ENCODE assay signal across 11 cellular contexts in the genomic region with DNA sequence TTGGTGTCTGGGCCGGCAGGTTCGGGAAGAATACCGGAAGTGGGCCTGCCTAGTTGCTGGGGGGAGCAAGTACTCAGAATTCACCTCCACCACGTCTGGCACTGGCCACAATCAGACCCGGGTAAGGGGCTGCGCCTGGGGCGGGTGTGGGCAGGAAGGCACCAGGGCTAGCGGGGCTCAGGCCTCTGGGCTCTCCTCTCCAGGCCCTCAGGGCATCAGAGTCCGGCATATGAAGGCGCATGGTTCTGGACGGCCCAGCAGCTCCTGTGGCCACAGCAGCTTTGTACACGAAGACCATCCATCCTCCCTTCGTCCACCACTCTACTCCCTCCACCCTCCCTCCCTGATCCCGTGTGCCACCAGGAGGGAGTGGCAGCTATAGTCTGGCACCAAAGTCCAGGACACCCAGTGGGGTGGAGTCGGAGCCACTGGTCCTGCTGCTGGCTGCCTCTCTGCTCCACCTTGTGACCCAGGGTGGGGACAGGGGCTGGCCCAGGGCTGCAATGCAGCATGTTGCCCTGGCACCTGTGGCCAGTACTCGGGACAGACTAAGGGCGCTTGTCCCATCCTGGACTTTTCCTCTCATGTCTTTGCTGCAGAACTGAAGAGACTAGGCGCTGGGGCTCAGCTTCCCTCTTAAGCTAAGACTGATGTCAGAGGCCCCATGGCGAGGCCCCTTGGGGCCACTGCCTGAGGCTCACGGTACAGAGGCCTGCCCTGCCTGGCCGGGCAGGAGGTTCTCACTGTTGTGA. TPM values are rescaled to one million over a fixed set of nuclear protein-coding genes. Genes with fewer than 3 reads are reported as not detected.
DNase-seq lines count a peak whose midpoint lies in the region; ATAC-seq, FAIRE-seq and TF ChIP-seq lines count a peak whose summit lies in the region.
"Had no signal": no experiment of that assay in that cellular context is flagged by ENCODE, and none has a peak within 500 bp of the region (broad histone marks: within the 10 kb centered on the region; RNA-seq: fewer than 3 reads in every experiment).

No MANE protein-coding gene starts in this region.

- POLR2A ChIA-PET in activated B cell treated with CpG ODN at 0.5 μM for 24 hours (lab: Charles Lee), result interaction anchor here (0.6 to 4.0 kb wide), 10 partner anchors 10 to 271 kb away, joined by 3 to 56 read pairs (median 6); partner anchors contain the start of genes ADGRE5 and ASF1B

- TF ChIP-seq CTCF in 22Rv1 (IDR thresholded peaks at IDR 0.05), result no peak
- no peak for TF ChIP-seq CTCF in GM13976 (IDR thresholded peaks at IDR 0.05; ENCODE audit: borderline replicate concordance, control extremely low read depth, extremely low read depth, insufficient read depth, missing control alignments)
- no peak for TF ChIP-seq CTCF in activated B cell treated with CpG ODN at 0.5 μM for 24 hours (IDR thresholded peaks at IDR 0.05)
- TF ChIP-seq CTCF in kidney (IDR thresholded peaks at IDR 0.05; ENCODE audit: borderline replicate concordance, extremely low read depth, insufficient read depth), result no peak

- H3K27ac Mint-ChIP-seq in activated B cell treated with CpG ODN at 0.5 μM for 24 hours, result peak overlapping the region; percentile 35

- H3K9me3 Mint-ChIP-seq in activated B cell treated with CpG ODN at 0.5 μM for 24 hours, result no peaks in the 10 kb centered on the region

- intact Hi-C loops in activated B cell treated with CpG ODN at 0.5 μM for 24 hours (cut with micrococcal nuclease) (loop anchor here (5.0 kb wide), 1 partner anchor 191 kb away; no protein-coding TSS in a partner anchor), kidney (cut with DNase I) (no loop called here)

- no peak for ATAC-seq in activated B cell treated with CpG ODN at 0.5 μM for 24 hours (ENCODE audit: low read depth)
- ATAC-seq in GM18519 (IDR thresholded peaks at IDR 0.05; ENCODE audit: low FRiP score, unreplicated experiment), result no peak
- ATAC-seq: psoas muscle had no signal

- in situ Hi-C loops in GM13976 (cut with MboI; ENCODE audit: low sequenced_read_pairs, unreplicated experiment), result no loop called here

- no peak overlapping the region for H3K4me3 ChIP-seq in kidney (ENCODE audit: low read length in 2 of 2)
- H3K4me3 ChIP-seq: psoas muscle had no signal

- peaks cover 0 to 6% of the 10 kb centered on the region in 2 donors for H3K4me1 ChIP-seq in kidney (ENCODE audit: control insufficient read depth in 1 of 2, insufficient read depth in 1 of 2, low read depth in 1 of 2, low read length in 2 of 2)

- DNase-seq in GM13976 (ENCODE audit: low spot score) (peak; percentile 28), activated B cell treated with CpG ODN at 0.5 μM for 24 hours (no peak), COLO668 (lab: John Stamatoyannopoulos, UW; ENCODE audit: unreplicated experiment) (no peak), kidney (no peak), NCI-H524 (lab: John Stamatoyannopoulos, UW) (no peak)
- DNase-seq in effector CD8-positive, alpha-beta T cell (lab: John Stamatoyannopoulos, UW), result peak; percentile 23
- DNase-seq: NK-92 treated with Interleukin-12 subunit alpha and Interleukin-12 subunit beta, amount 100 ng/mL, for 24 hours; psoas muscle had no signal

- H3K27ac ChIP-seq in 22Rv1 (peak overlapping the region; percentile 63), kidney (ENCODE audit: low read depth in 2 of 2, low read length in 2 of 2) (no peak overlapping the region)
- H3K27ac ChIP-seq: HL-60, psoas muscle had no signal

- no peak overlapping the region for H3K9ac ChIP-seq in kidney (ENCODE audit: low read length in 2 of 2)

- peaks cover 36% of the 10 kb centered on the region for H3K4me1 Mint-ChIP-seq in activated B cell treated with CpG ODN at 0.5 μM for 24 hours

- H3K36me3 Mint-ChIP-seq in activated B cell treated with CpG ODN at 0.5 μM for 24 hours (ENCODE audit: low read depth), result peaks cover 86% of the 10 kb centered on the region

- no peaks in the 10 kb centered on the region for H3K27me3 Mint-ChIP-seq in activated B cell treated with CpG ODN at 0.5 μM for 24 hours

- H3K9me3 ChIP-seq in kidney (ENCODE audit: control insufficient read depth in 1 of 2, low read length in 2 of 2), result no peaks in the 10 kb centered on the region
- H3K9me3 ChIP-seq: psoas muscle had no signal

- peaks cover 18 to 37% of the 10 kb centered on the region in 2 donors for H3K36me3 ChIP-seq in kidney (ENCODE audit: control insufficient read depth in 1 of 2, insufficient read depth in 2 of 2, low read length in 2 of 2)

- CTCF ChIA-PET in activated B cell treated with CpG ODN at 0.5 μM for 24 hours (lab: Charles Lee), result interaction anchor here (1.0 to 2.2 kb wide), 2 partner anchors 50 to 59 kb away, joined by 3 to 7 read pairs; no protein-coding TSS in a partner anchor

- H3K4me3 Mint-ChIP-seq in activated B cell treated with CpG ODN at 0.5 μM for 24 hours, result no peak overlapping the region

- FAIRE-seq in kidney (lab: Jason Lieb, UNC), result no peak

RNA-seq across cellular contexts. Expression of gene DDX39A, which starts 11.1 kb away (rescaled TPM):
- 210 and 211 TPM in 2 replicates for total RNA-seq in activated B cell treated with CpG ODN at 0.5 μM for 24 hours
- 53.8 TPM for total RNA-seq in kidney
- 35.6 TPM for polyA plus RNA-seq in kidney (ENCODE audit: insufficient read depth, low read depth, low replicate concordance)

RNA-seq across cellular contexts. Expression of gene PKN1, which starts 25.0 kb away (rescaled TPM):
- total RNA-seq in activated B cell treated with CpG ODN at 0.5 μM for 24 hours, result 139 and 159 TPM in 2 replicates
- total RNA-seq in kidney, result 103 TPM
- 67.7 TPM for polyA plus RNA-seq in kidney (ENCODE audit: insufficient read depth, low read depth, low replicate concordance)

RNA-seq across cellular contexts. Expression of gene ADGRE5, which starts 26.8 kb away (rescaled TPM):
- total RNA-seq in activated B cell treated with CpG ODN at 0.5 μM for 24 hours (129 and 135 TPM in 2 replicates), kidney (100 TPM)
- polyA plus RNA-seq in kidney (ENCODE audit: insufficient read depth, low read depth, low replicate concordance), result 16.0 TPM

Comparison
In these comparisons a context has a peak if more than half of its experiments do, and no peak if none do; other contexts are left out.
1. DNase-seq: peak in GM13976 (single experiment) and effector CD8-positive, alpha-beta T cell (single experiment); none in activated B cell treated with CpG ODN at 0.5 μM for 24 hours (single experiment), COLO668 (single experiment), kidney (single experiment) and NCI-H524 (0 of 2).